ENCODE assay signal across 17 cellular contexts in genomic region chr10:94213980-94214379, GRCh38.
A peak's percentile ranks its signal among the peaks of the same experiment; 100 is the strongest.
DNase-seq lines count a peak whose midpoint lies in the region; ATAC-seq, FAIRE-seq and TF ChIP-seq lines count a peak whose summit lies in the region.
"Had no signal": no experiment of that assay in that cellular context is flagged by ENCODE, and none has a peak within 500 bp of the region (broad histone marks: within the 10 kb centered on the region; RNA-seq: fewer than 3 reads in every experiment).

No MANE protein-coding gene starts in this region.

- 36% methylated on average over 3 of the region's 3 CpGs for WGBS in liver
- WGBS in HepG2 (ENCODE audit: low lambda C conversion rate): 43% methylated on average over 3 of the region's 3 CpGs
- 15 to 26% (median 16%) methylated on average over 3 of the region's 3 CpGs for WGBS in psoas muscle, 3 donors

- H3K27ac ChIP-seq in liver (ENCODE audit: low read depth in 1 of 2, low read length in 2 of 2) (peak overlapping the region; percentile 75 to 90), HepG2 (ENCODE audit: extremely low read length, insufficient read depth, low read length) (no peak overlapping the region), psoas muscle (peak overlapping the region; percentile 83), uterus (peak overlapping the region; percentile 32 to 44)
- H3K27ac ChIP-seq: C4-2B had no signal

- no peak for DNase-seq in HepG2 (ENCODE audit: low spot score)
- DNase-seq in left ventricle myocardium superior: no peak
- DNase-seq in psoas muscle: no peak
- DNase-seq in uterus: no peak
- DNase-seq: NCI-H1092, NCI-H2107, NCI-H345, NCI-H748 treated with DMSO at 0.1 percent for 48 hours, SHP77 treated with DMSO at 0.1 percent for 48 hours had no signal

- no peak for ATAC-seq in HepG2
- peak; percentile 44 for ATAC-seq in left ventricle myocardium superior
- ATAC-seq in psoas muscle: peak; percentile 8 to 54 (median 32)
- no peak for ATAC-seq in HG03175 (IDR thresholded peaks at IDR 0.05; ENCODE audit: unreplicated experiment)
- ATAC-seq in GM18867 (IDR thresholded peaks at IDR 0.05; ENCODE audit: unreplicated experiment): no peak
- ATAC-seq in GM18511 (IDR thresholded peaks at IDR 0.05; ENCODE audit: unreplicated experiment): no peak
- ATAC-seq: HCT116, K562 had no signal

- intact Hi-C loops in HepG2 (cut with micrococcal nuclease; ENCODE audit: unreplicated experiment) (no loop called here), left ventricle myocardium superior (cut with micrococcal nuclease) (no loop called here), psoas muscle (cut with DNase I) (loop anchor here in 1 of 2 donors (2.0 to 10.0 kb wide), 4 partner anchors 82 to 273 kb away; partner anchors contain the start of gene PLCE1), uterus (cut with DNase I; ENCODE audit: low total_unique reads) (no loop called here)

- H2AFZ ChIP-seq in HepG2 (ENCODE audit: low read length): no peak overlapping the region

- H3K4me1 ChIP-seq in liver (ENCODE audit: control insufficient read depth in 4 of 4, insufficient read depth in 4 of 4, low read length in 3 of 4): peaks cover 5 to 25% (median 19%) of the 10 kb centered on the region in 4 donors
- H3K4me1 ChIP-seq in HepG2 (ENCODE audit: insufficient read depth, low read length): peaks cover 9% of the 10 kb centered on the region; the same call in 1 of the 2 replicates
- peaks cover 48% of the 10 kb centered on the region for H3K4me1 ChIP-seq in psoas muscle
- no peaks in the 10 kb centered on the region for H3K4me1 ChIP-seq in uterus
- H3K4me1 ChIP-seq: Peyer's patch had no signal

- FAIRE-seq in HepG2 (lab: Jason Lieb, UNC): no peak
- FAIRE-seq: K562 had no signal

- H3K9me3 ChIP-seq in liver (ENCODE audit: control insufficient read depth in 4 of 4, low read length in 3 of 4) (no peaks in the 10 kb centered on the region), HepG2 (ENCODE audit: low read length) (no peaks in the 10 kb centered on the region), psoas muscle (no peaks in the 10 kb centered on the region), uterus (no peaks in the 10 kb centered on the region)
- H3K9me3 ChIP-seq: Peyer's patch had no signal

- H3K4me2 ChIP-seq in HepG2 (ENCODE audit: low read depth, low read length): no peak overlapping the region

- no peaks in the 10 kb centered on the region for H3K36me3 ChIP-seq in liver (ENCODE audit: control insufficient read depth in 4 of 4, insufficient read depth in 3 of 4, low read depth in 1 of 4, low read length in 3 of 4)
- no peaks in the 10 kb centered on the region for H3K36me3 ChIP-seq in HepG2 (replicated peaks in 1 of 2; ENCODE audit: control insufficient read depth in 1 of 2, insufficient read depth in 2 of 2, low read length in 2 of 2)
- H3K36me3 ChIP-seq in psoas muscle (ENCODE audit: insufficient read depth in 1 of 2, low read depth in 1 of 2): no peaks in the 10 kb centered on the region
- H3K36me3 ChIP-seq in uterus: no peaks in the 10 kb centered on the region
- H3K36me3 ChIP-seq: Peyer's patch had no signal

- H3K4me3 ChIP-seq in liver (ENCODE audit: low read depth in 1 of 3, low read length in 3 of 3) (no peak overlapping the region), HepG2 (replicated peaks in 1 of 3; ENCODE audit: insufficient read depth in 1 of 3, low read depth in 2 of 3, low read length in 3 of 3) (no peak overlapping the region), psoas muscle (no peak overlapping the region), uterus (no peak overlapping the region)
- H3K4me3 ChIP-seq: K562, Peyer's patch had no signal

- TF ChIP-seq RAD21 in liver (IDR thresholded peaks at IDR 0.05) (no peak), HepG2 (CRISPR knock-in tag; IDR thresholded peaks at IDR 0.05) (no peak)

- H3K79me2 ChIP-seq in HepG2 (ENCODE audit: insufficient read depth, low read length): no peaks in the 10 kb centered on the region

- TF ChIP-seq EP300 in HepG2 (IDR thresholded peaks at IDR 0.05; ENCODE audit: low read depth in 2 of 2, low read length in 2 of 2) (no peak), HepG2 (CRISPR knock-in tag; IDR thresholded peaks at IDR 0.05; ENCODE audit: borderline replicate concordance) (no peak)

- POLR2A ChIA-PET in HepG2 (lab: Yijun Ruan, JAX): no interaction called here

- CTCF ChIA-PET in HepG2 (lab: Yijun Ruan, JAX; ENCODE audit: low intra/inter-chr PET ratio, low total read pairs): no interaction called here

- H3K27me3 ChIP-seq in liver (ENCODE audit: control insufficient read depth in 4 of 4, insufficient read depth in 4 of 4, low read length in 3 of 4) (no peaks in the 10 kb centered on the region), HepG2 (ENCODE audit: control insufficient read depth in 1 of 2, insufficient read depth in 2 of 2, low read length in 2 of 2) (no peaks in the 10 kb centered on the region), psoas muscle (ENCODE audit: insufficient read depth in 3 of 3, low read length in 2 of 3) (no peaks in the 10 kb centered on the region), uterus (no peaks in the 10 kb centered on the region)
- H3K27me3 ChIP-seq: Peyer's patch had no signal

- H4K20me1 ChIP-seq in HepG2 (ENCODE audit: insufficient read depth, low read length): no peaks in the 10 kb centered on the region

- in situ Hi-C loops in HepG2 (cut with HindIII; ENCODE audit: extremely low pct_ligation_motif_present, low pct_unique_long_range_greater_than_20kb): no loop called here

- no TSS peak for BruUV-seq in HepG2 (replicated peaks; lab: Mats Ljungman, UMichigan)

- no peak for TF ChIP-seq CTCF in liver (IDR thresholded peaks at IDR 0.05; ENCODE audit: low read depth, low read length, missing input control)
- TF ChIP-seq CTCF in HepG2 (CRISPR knock-in tag; IDR thresholded peaks at IDR 0.05): no peak
- no peak for TF ChIP-seq CTCF in psoas muscle (IDR thresholded peaks at IDR 0.05)
- TF ChIP-seq CTCF in uterus (IDR thresholded peaks at IDR 0.05): no peak

- H3K9ac ChIP-seq in liver (ENCODE audit: low read depth in 1 of 2, low read length in 2 of 2) (no peak overlapping the region), HepG2 (ENCODE audit: insufficient read depth, low read depth, low read length) (no peak overlapping the region)

- TF ChIP-seq POLR2A in HepG2 (IDR thresholded peaks at IDR 0.05; ENCODE audit: insufficient read depth in 1 of 2, low read depth in 2 of 2, low read length in 2 of 2) (no peak), uterus (IDR thresholded peaks at IDR 0.05) (no peak)

TF ChIP-seq in liver, 16 proteins besides CTCF, POLR2A, EP300 and RAD21 (continues in another document):
- TF ChIP-seq, protein P1, sequence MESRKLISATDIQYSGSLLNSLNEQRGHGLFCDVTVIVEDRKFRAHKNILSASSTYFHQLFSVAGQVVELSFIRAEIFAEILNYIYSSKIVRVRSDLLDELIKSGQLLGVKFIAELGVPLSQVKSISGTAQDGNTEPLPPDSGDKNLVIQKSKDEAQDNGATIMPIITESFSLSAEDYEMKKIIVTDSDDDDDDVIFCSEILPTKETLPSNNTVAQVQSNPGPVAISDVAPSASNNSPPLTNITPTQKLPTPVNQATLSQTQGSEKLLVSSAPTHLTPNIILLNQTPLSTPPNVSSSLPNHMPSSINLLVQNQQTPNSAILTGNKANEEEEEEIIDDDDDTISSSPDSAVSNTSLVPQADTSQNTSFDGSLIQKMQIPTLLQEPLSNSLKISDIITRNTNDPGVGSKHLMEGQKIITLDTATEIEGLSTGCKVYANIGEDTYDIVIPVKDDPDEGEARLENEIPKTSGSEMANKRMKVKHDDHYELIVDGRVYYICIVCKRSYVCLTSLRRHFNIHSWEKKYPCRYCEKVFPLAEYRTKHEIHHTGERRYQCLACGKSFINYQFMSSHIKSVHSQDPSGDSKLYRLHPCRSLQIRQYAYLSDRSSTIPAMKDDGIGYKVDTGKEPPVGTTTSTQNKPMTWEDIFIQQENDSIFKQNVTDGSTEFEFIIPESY (IDR thresholded peaks at IDR 0.05): no peak

TF ChIP-seq in HepG2, 621 proteins besides CTCF, POLR2A, EP300 and RAD21 (continues in another document):
- TF ChIP-seq, protein P2, sequence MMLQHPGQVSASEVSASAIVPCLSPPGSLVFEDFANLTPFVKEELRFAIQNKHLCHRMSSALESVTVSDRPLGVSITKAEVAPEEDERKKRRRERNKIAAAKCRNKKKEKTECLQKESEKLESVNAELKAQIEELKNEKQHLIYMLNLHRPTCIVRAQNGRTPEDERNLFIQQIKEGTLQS (CRISPR knock-in tag; IDR thresholded peaks at IDR 0.05): no peak
- TF ChIP-seq ETV6 (CRISPR knock-in tag; conservative IDR thresholded peaks at IDR 0.05) (no peak), RXRA (CRISPR knock-in tag; IDR thresholded peaks at IDR 0.05) (no peak), ZNF839 (CRISPR knock-in tag; IDR thresholded peaks at IDR 0.05; ENCODE audit: borderline replicate concordance) (no peak), ZBTB26 (CRISPR knock-in tag; IDR thresholded peaks at IDR 0.05; ENCODE audit: borderline replicate concordance) (no peak), MAFF (IDR thresholded peaks at IDR 0.05; ENCODE audit: low read depth, low read length) (no peak), ZKSCAN8 (CRISPR knock-in tag; IDR thresholded peaks at IDR 0.05; ENCODE audit: borderline replicate concordance) (no peak), IKZF5 (CRISPR knock-in tag; IDR thresholded peaks at IDR 0.05) (no peak), XRCC5 (optimal IDR thresholded peaks at IDR 0.05; ENCODE audit: low read length) (no peak), YEATS4 (CRISPR knock-in tag; IDR thresholded peaks at IDR 0.05; ENCODE audit: borderline replicate concordance) (no peak)

Comparison
In these comparisons a context has a peak if more than half of its experiments do, and no peak if none do; other contexts are left out.
1. ATAC-seq: peak in left ventricle myocardium superior (single experiment) and psoas muscle (4 of 4); none in HepG2 (single experiment), HG03175 (single experiment), GM18867 (single experiment) and GM18511 (single experiment).